ENCODE assay signal across 1 cellular context in the genomic region with DNA sequence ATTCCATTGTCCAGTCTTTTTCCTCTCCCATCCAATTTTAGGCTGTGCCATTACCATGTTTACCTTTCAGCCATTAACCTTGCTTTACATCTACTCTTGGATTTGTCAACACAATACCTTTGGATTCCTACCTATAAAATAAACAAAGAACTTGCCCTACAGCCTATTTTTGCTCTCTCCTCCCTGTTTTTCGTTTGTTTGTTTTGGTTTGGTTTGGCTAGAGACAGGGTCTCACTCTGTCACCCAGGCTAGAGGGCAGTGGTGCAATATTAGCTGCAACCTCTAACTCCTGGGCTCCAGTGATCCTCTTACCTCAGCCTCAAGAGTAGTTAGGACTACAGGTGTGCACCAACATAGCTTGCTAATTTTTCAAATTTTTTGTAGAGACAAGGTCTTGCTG.
TF ChIP-seq lines count a peak whose summit lies in the region.

No MANE protein-coding gene starts in this region.

TF ChIP-seq in HepG2, 621 proteins besides CTCF, POLR2A, EP300 and RAD21 (continued from another document):
- TF ChIP-seq FOXA1 (IDR thresholded peaks at IDR 0.05) (0 out of 2 replicates have a peak, but pooled peaks have one; percentile 34), FOXA1 (CRISPR knock-in tag; IDR thresholded peaks at IDR 0.05) (peak; percentile 29; the same call in 1 of the 2 replicates)
